In genomic region chr18:74242451-74243096, GRCh38 we compare ENCODE assay signal across 13 cellular contexts. TPM values are rescaled to one million over a fixed set of nuclear protein-coding genes. Genes with fewer than 3 reads are reported as not detected.
A peak's percentile ranks its signal among the peaks of the same experiment; 100 is the strongest.
DNase-seq lines count a peak whose midpoint lies in the region; ATAC-seq and TF ChIP-seq lines count a peak whose summit lies in the region.
"Had no signal": no experiment of that assay in that cellular context is flagged by ENCODE, and none has a peak within 500 bp of the region (broad histone marks: within the 10 kb centered on the region; RNA-seq: fewer than 3 reads in every experiment).

No MANE protein-coding gene starts in this region.

- no peak overlapping the region for H3K4me3 ChIP-seq in gastrocnemius medialis
- H3K4me3 ChIP-seq: ovary, uterus had no signal

- DNase-seq in activated CD4-positive, alpha-beta T cell treated with anti-CD3 and anti-CD28 coated beads for 36 hours = peak; percentile 20
- no peak for DNase-seq in activated CD4-positive, alpha-beta T cell treated with anti-CD3 and anti-CD28 coated beads, Interleukin-2, amount 50 U/mL, for 4 hours
- peak; percentile 76 for DNase-seq in amniotic epithelial cell (ENCODE audit: low read depth)
- DNase-seq in iPS-NIHi7 (ENCODE audit: extremely low spot score) = peak; percentile 44
- DNase-seq in superior temporal gyrus (ENCODE audit: extremely low spot score) = peak; percentile 35
- no peak for DNase-seq in NCI-H2107 (lab: John Stamatoyannopoulos, UW)
- no peak for DNase-seq in gastrocnemius medialis
- DNase-seq: cortex of kidney, NCI-H524 treated with DMSO at 0.1 percent for 48 hours, ovary, T-helper 9 cell, uterus had no signal

- H3K4me1 ChIP-seq in gastrocnemius medialis = no peaks in the 10 kb centered on the region
- H3K4me1 ChIP-seq: uterus had no signal

- H3K27me3 Mint-ChIP-seq in activated CD4-positive, alpha-beta T cell treated with anti-CD3 and anti-CD28 coated beads for 36 hours = peaks cover 6% of the 10 kb centered on the region

- H3K9me3 Mint-ChIP-seq in activated CD4-positive, alpha-beta T cell treated with anti-CD3 and anti-CD28 coated beads for 36 hours (ENCODE audit: low read depth) = no peaks in the 10 kb centered on the region

- H3K9me3 ChIP-seq in gastrocnemius medialis = no peaks in the 10 kb centered on the region
- H3K9me3 ChIP-seq: ovary, uterus had no signal

- H3K27ac ChIP-seq in gastrocnemius medialis = no peak overlapping the region
- H3K27ac ChIP-seq: ovary, uterus had no signal

- no peak overlapping the region for H3K27ac Mint-ChIP-seq in activated CD4-positive, alpha-beta T cell treated with anti-CD3 and anti-CD28 coated beads for 36 hours

- no peak overlapping the region for H3K4me3 Mint-ChIP-seq in activated CD4-positive, alpha-beta T cell treated with anti-CD3 and anti-CD28 coated beads for 36 hours

- no peak for TF ChIP-seq POLR2A in gastrocnemius medialis (IDR thresholded peaks at IDR 0.05)

- CTCF ChIA-PET in activated CD4-positive, alpha-beta T cell treated with anti-CD3 and anti-CD28 coated beads for 36 hours (lab: Charles Lee) = no interaction called here

- H3K4me1 Mint-ChIP-seq in activated CD4-positive, alpha-beta T cell treated with anti-CD3 and anti-CD28 coated beads for 36 hours = peaks cover 2% of the 10 kb centered on the region

- POLR2A ChIA-PET in activated CD4-positive, alpha-beta T cell treated with anti-CD3 and anti-CD28 coated beads for 36 hours (lab: Charles Lee) = no interaction called here

- H3K36me3 ChIP-seq in gastrocnemius medialis = no peaks in the 10 kb centered on the region
- H3K36me3 ChIP-seq: ovary, uterus had no signal

- no peaks in the 10 kb centered on the region for H3K36me3 Mint-ChIP-seq in activated CD4-positive, alpha-beta T cell treated with anti-CD3 and anti-CD28 coated beads for 36 hours (ENCODE audit: low read depth)

- H3K27me3 ChIP-seq in gastrocnemius medialis = no peaks in the 10 kb centered on the region
- H3K27me3 ChIP-seq: ovary, uterus had no signal

- in situ Hi-C loops in gastrocnemius medialis (cut with MboI; ENCODE audit: low sequenced_read_pairs in 4 of 4) = no loop called here

- intact Hi-C loops in activated CD4-positive, alpha-beta T cell treated with anti-CD3 and anti-CD28 coated beads for 36 hours (cut with DNase I, micrococcal nuclease) = loop anchor here in 1 of 2 experiments (2.0 kb wide), 1 partner anchor 100 kb away; no protein-coding TSS in a partner anchor
- intact Hi-C loops in gastrocnemius medialis (cut with DNase I; ENCODE audit: low total_unique reads) = no loop called here

- no peak for TF ChIP-seq CTCF in gastrocnemius medialis (IDR thresholded peaks at IDR 0.05 in 4 of 5, conservative IDR thresholded peaks at IDR 0.05 in 1 of 5)

- ATAC-seq in activated CD4-positive, alpha-beta T cell treated with anti-CD3 and anti-CD28 coated beads for 36 hours = no peak
- ATAC-seq in gastrocnemius medialis = no peak
- ATAC-seq in HG03354 (IDR thresholded peaks at IDR 0.05; ENCODE audit: poor library complexity, severe bottlenecking, unreplicated experiment) = no peak

RNA-seq across cellular contexts. Expression of gene CYB5A, which starts 49.2 kb away (rescaled TPM):
- 10 to 100 TPM; 53.1 to 61.4 TPM for total RNA-seq in activated CD4-positive, alpha-beta T cell treated with anti-CD3 and anti-CD28 coated beads for 36 hours
- 10 to 100 TPM; 21.4 to 29.4 (median 23.4) TPM for total RNA-seq in gastrocnemius medialis

Comparison
In these comparisons a context has a peak if more than half of its experiments do, and no peak if none do; other contexts are left out.
1. DNase-seq: peak in activated CD4-positive, alpha-beta T cell treated with anti-CD3 and anti-CD28 coated beads for 36 hours (single experiment), amniotic epithelial cell (single experiment), iPS-NIHi7 (single experiment) and superior temporal gyrus (single experiment); none in activated CD4-positive, alpha-beta T cell treated with anti-CD3 and anti-CD28 coated beads, Interleukin-2, amount 50 U/mL, for 4 hours (0 of 2), NCI-H2107 (single experiment) and gastrocnemius medialis (0 of 2).